Comparison of ENCODE assay signal across 13 cellular contexts in the genomic region with DNA sequence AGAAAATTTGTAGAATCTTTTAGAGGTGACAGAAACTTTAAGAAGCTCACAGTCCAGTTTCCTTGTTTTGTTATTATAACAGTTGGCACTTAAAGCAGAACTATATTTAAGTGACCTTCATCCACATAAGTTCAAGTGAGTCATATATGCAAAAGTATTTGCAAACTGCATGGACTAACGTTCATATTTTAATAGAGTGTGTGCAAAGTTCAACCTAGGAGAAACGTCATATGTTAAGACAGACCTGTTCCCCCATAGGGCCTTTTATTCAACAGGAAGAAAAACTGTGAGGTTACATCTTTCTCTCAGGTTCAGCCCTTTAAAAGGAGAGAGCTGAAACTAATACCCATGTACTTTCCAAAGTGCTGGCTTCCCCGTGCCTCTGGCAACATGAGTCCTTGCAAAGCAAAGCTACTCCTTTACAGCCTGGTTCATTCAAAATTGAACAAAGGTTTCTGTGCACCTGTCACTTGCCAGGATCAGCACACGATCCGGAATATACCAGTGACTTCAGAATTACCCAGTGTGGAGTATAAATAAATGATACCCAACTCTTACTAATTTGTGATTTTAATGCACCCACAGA.
DNase-seq lines count a peak whose midpoint lies in the region; ATAC-seq and TF ChIP-seq lines count a peak whose summit lies in the region.
"Had no signal": no experiment of that assay in that cellular context is flagged by ENCODE, and none has a peak within 500 bp of the region (broad histone marks: within the 10 kb centered on the region; RNA-seq: fewer than 3 reads in every experiment).

No MANE protein-coding gene starts in this region.

- H3K27ac ChIP-seq in coronary artery, result no peak overlapping the region

- TF ChIP-seq CTCF in coronary artery (IDR thresholded peaks at IDR 0.05), result no peak

- peak; percentile 13 for ATAC-seq in left ventricle myocardium superior

- H3K4me3 ChIP-seq in coronary artery, result no peak overlapping the region
- H3K4me3 ChIP-seq: thyroid gland had no signal

- DNase-seq in left ventricle myocardium superior (no peak), cardiac septum (ENCODE audit: low spot score) (no peak), NCI-H345 treated with DMSO at 0.1 percent for 48 hours (lab: John Stamatoyannopoulos, UW; ENCODE audit: unreplicated experiment) (peak; percentile 19), fibroblast of peridontal ligament (ENCODE audit: extremely low read depth) (peak; percentile 74), stromal cell of bone marrow (ENCODE audit: low read depth) (peak; percentile 36), coronary artery (ENCODE audit: low spot score) (no peak)
- no peak for DNase-seq in activated CD4-positive, alpha-beta T cell treated with anti-CD3 and anti-CD28 coated beads for 48 hours
- no peak for DNase-seq in stimulated activated CD4-positive, alpha-beta T cell treated with anti-CD3 and anti-CD28 coated beads, Interleukin-15, amount 100 ng/mL, for 24 hours
- DNase-seq: activated gamma-delta T cell, C1 segment of cervical spinal cord, NCI-H774, T-helper 1 cell, thyroid gland had no signal

- intact Hi-C loops in left ventricle myocardium superior (cut with micrococcal nuclease) (no loop called here), cardiac septum (cut with DNase I) (no loop called here)

Comparison
In these comparisons a context has a peak if more than half of its experiments do, and no peak if none do; other contexts are left out.
1. DNase-seq: peak in NCI-H345 treated with DMSO at 0.1 percent for 48 hours (single experiment), fibroblast of peridontal ligament (single experiment) and stromal cell of bone marrow (single experiment); none in left ventricle myocardium superior (single experiment), cardiac septum (single experiment), activated CD4-positive, alpha-beta T cell treated with anti-CD3 and anti-CD28 coated beads for 48 hours (single experiment), stimulated activated CD4-positive, alpha-beta T cell treated with anti-CD3 and anti-CD28 coated beads, Interleukin-15, amount 100 ng/mL, for 24 hours (single experiment) and coronary artery (single experiment).